Comparison of ENCODE assay signal across 22 cellular contexts in genomic region chr3:80553211-80553610, GRCh38.
"Had no signal": no experiment of that assay in that cellular context is flagged by ENCODE, and none has a peak within 500 bp of the region (broad histone marks: within the 10 kb centered on the region; RNA-seq: fewer than 3 reads in every experiment).

No MANE protein-coding gene starts in this region.

- H3K9me3 ChIP-seq: gastrocnemius medialis, heart right ventricle, psoas muscle, spleen, tibial artery, upper lobe of left lung, vagina had no signal

- H3K36me3 ChIP-seq: gastrocnemius medialis, heart right ventricle, right lobe of liver, spleen, tibial artery, upper lobe of left lung, vagina had no signal

- H3K9ac ChIP-seq: parathyroid adenoma had no signal

- H3K27me3 ChIP-seq: gastrocnemius medialis, heart right ventricle, right lobe of liver, spleen, tibial artery, upper lobe of left lung, vagina had no signal

- FAIRE-seq: endothelial cell of umbilical vein, islet of Langerhans had no signal

- H3K27ac ChIP-seq: gastrocnemius medialis, heart right ventricle, parathyroid adenoma, psoas muscle, right lobe of liver, spleen, tibial artery, upper lobe of left lung, vagina had no signal

- H3K4me3 ChIP-seq: gastrocnemius medialis, heart right ventricle, psoas muscle, right lobe of liver, spleen, tibial artery, upper lobe of left lung, vagina had no signal

- H3K4me1 ChIP-seq: gastrocnemius medialis, heart right ventricle, parathyroid adenoma, psoas muscle, right lobe of liver, spleen, tibial artery, upper lobe of left lung, vagina had no signal

- H2AFZ ChIP-seq: parathyroid adenoma had no signal

- DNase-seq: dermis blood vessel endothelial cell; effector CD4-positive, alpha-beta T cell; endodermal cell; gastrocnemius medialis; heart right ventricle; hypothalamus; mammary epithelial cell; naive thymus-derived CD4-positive, alpha-beta T cell; nephron progenitor cell; psoas muscle; retina; right lobe of liver; spleen; stimulated activated CD4-positive, alpha-beta T cell treated with anti-CD3 and anti-CD28 coated beads, Interleukin-15, amount 100 ng/mL, for 24 hours; stimulated activated CD4-positive, alpha-beta T cell treated with anti-CD3 and anti-CD28 coated beads, Interleukin-1b, Interleukin-23, amount 100 ng/mL, for 48 hours; stimulated activated CD4-positive, alpha-beta T cell treated with anti-CD3 and anti-CD28 coated beads, Interleukin-4, amount 100 ng/mL, for 24 hours; tibial artery; upper lobe of left lung had no signal

- H3K79me2 ChIP-seq: parathyroid adenoma had no signal
